8 cellular contexts compared by ENCODE assay signal in the genomic region with DNA sequence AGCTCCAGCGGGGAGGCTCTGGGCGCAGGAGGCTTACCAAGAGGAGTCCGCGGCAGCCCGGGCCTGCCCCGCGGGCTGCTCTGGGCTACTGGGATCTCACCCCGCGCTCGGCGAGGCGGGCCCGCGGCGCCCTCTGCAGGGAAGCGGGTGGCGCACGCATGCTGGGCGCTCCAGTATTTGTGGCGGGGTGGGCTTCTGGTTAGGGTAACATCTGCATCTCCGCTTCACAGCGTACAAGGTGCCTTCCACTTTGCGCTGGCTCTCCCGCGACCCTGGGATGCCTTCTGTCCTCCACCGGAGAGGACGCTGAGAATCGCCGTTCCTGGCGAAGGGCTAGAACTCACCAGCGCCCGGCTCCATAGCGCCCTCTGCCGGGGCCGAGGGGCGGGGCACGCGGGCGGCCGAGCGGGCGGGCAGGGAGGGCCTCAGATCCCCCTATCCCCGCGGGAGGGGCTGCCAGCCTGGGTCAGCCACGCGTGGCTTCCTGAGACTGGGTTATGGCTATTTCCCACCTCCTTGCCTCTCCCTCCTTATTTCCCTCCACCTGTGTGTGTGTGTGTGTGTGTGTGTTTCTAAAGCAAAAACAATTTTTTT. TPM values are rescaled to one million over a fixed set of nuclear protein-coding genes. Genes with fewer than 3 reads are reported as not detected.
A peak's percentile ranks its signal among the peaks of the same experiment; 100 is the strongest.
DNase-seq lines count a peak whose midpoint lies in the region; ATAC-seq and TF ChIP-seq lines count a peak whose summit lies in the region.

No MANE protein-coding gene starts in this region.

- H3K27me3 ChIP-seq in HUES6 (ENCODE audit: control insufficient read depth, insufficient read depth, low read length): no peaks in the 10 kb centered on the region
- H3K27me3 ChIP-seq in OCI-LY1 (ENCODE audit: insufficient read depth, low read length): no peaks in the 10 kb centered on the region
- H3K27me3 ChIP-seq in esophagus squamous epithelium: peaks cover 0 to 7% (median 0%) of the 10 kb centered on the region in 4 donors

- H3K9ac ChIP-seq in HUES6 (ENCODE audit: low read length) (peak overlapping the region; percentile 70), OCI-LY1 (ENCODE audit: low read length) (peak overlapping the region; percentile 59)

- 0 out of 2 replicates have a peak overlapping the region, but pooled peaks have one; percentile 13 for H2AFZ ChIP-seq in OCI-LY1 (ENCODE audit: low read length)

- no peak for TF ChIP-seq POLR2A in esophagus squamous epithelium (IDR thresholded peaks at IDR 0.05)

- DNase-seq in D341Med (ENCODE audit: low spot score): peak; percentile 94
- DNase-seq in activated T-cell treated with anti-CD3 and anti-CD28 coated beads for 48 hours (ENCODE audit: low read depth): peak; percentile 82
- DNase-seq in esophagus squamous epithelium (lab: John Stamatoyannopoulos, UW): no peak
- peak; percentile 79 for DNase-seq in myocyte (ENCODE audit: low read depth)
- DNase-seq in stimulated activated CD8-positive, alpha-beta memory T cell treated with anti-CD3 and anti-CD28 coated beads, Interleukin-7, amount 100 ng/mL, for 48 hours (ENCODE audit: extremely low read depth in 1 of 2, low read depth in 1 of 2): peak; percentile 64 to 67

- H3K27ac ChIP-seq in HUES6 (ENCODE audit: low read depth, low read length) (no peak overlapping the region), OCI-LY1 (ENCODE audit: low read depth, low read length, poor library complexity, severe bottlenecking) (no peak overlapping the region), esophagus squamous epithelium (peak overlapping the region; percentile 41 to 72 (median 58))

- no peaks in the 10 kb centered on the region for H3K79me2 ChIP-seq in OCI-LY1 (ENCODE audit: insufficient read depth, low read length)

- H3K9me3 ChIP-seq in HUES6 (ENCODE audit: control insufficient read depth, insufficient read depth, low read depth, low read length) (no peaks in the 10 kb centered on the region), OCI-LY1 (ENCODE audit: low read length) (no peaks in the 10 kb centered on the region), esophagus squamous epithelium (no peaks in the 10 kb centered on the region)

- WGBS in esophagus squamous epithelium, 2 donors: 0 to 2% methylated on average over 9 to 16 of the region's 46 CpGs

- H3K4me1 ChIP-seq in HUES6 (ENCODE audit: control insufficient read depth, insufficient read depth, low read length): peaks cover 4% of the 10 kb centered on the region
- peaks cover 16% of the 10 kb centered on the region for H3K4me1 ChIP-seq in OCI-LY1 (ENCODE audit: insufficient read depth, low read length, severe bottlenecking)
- H3K4me1 ChIP-seq in esophagus squamous epithelium: peaks cover 4 to 24% (median 16%) of the 10 kb centered on the region in 3 donors

- H3K36me3 ChIP-seq in HUES6 (ENCODE audit: control insufficient read depth, insufficient read depth, low read length): no peaks in the 10 kb centered on the region
- H3K36me3 ChIP-seq in OCI-LY1 (ENCODE audit: insufficient read depth, low read length): no peaks in the 10 kb centered on the region
- no peaks in the 10 kb centered on the region for H3K36me3 ChIP-seq in esophagus squamous epithelium

- H3F3A ChIP-seq in OCI-LY1 (ENCODE audit: insufficient read depth, low read length): no peaks in the 10 kb centered on the region

- peak overlapping the region; percentile 61 for H3K4me2 ChIP-seq in OCI-LY1 (ENCODE audit: low read length)

- peak; percentile 93 for ATAC-seq in GM21447 (IDR thresholded peaks at IDR 0.05; ENCODE audit: unreplicated experiment)

- intact Hi-C loops in esophagus squamous epithelium (cut with DNase I): loop anchor here (10.0 kb wide), 1 partner anchor 486 kb away; no protein-coding TSS in a partner anchor

- H3K9me2 ChIP-seq in OCI-LY1 (ENCODE audit: low read depth, low read length): no peaks in the 10 kb centered on the region

- no peaks in the 10 kb centered on the region for H4K20me1 ChIP-seq in OCI-LY1 (ENCODE audit: insufficient read depth, low read length)

- TF ChIP-seq CTCF in OCI-LY1 (IDR thresholded peaks at IDR 0.05; ENCODE audit: low read length) (peak; percentile 99), esophagus squamous epithelium (IDR thresholded peaks at IDR 0.05) (peak; percentile 76 to 97 (median 88))

- peak overlapping the region; percentile 74 for H3K4me3 ChIP-seq in HUES6 (ENCODE audit: low read depth, low read length)
- H3K4me3 ChIP-seq in OCI-LY1 (ENCODE audit: low read depth, low read length, poor library complexity, severe bottlenecking): peak overlapping the region; percentile 65
- peak overlapping the region; percentile 39 to 75 (median 56) for H3K4me3 ChIP-seq in esophagus squamous epithelium

RNA-seq across cellular contexts. Expression of a gene that starts 46.6 kb away (rescaled TPM):
- total RNA-seq in esophagus squamous epithelium: 10 to 100 TPM in 2 of 4 donors, 1 to 10 TPM in 2; 4.9 to 12.0 (median 10.3) TPM
- 9.5 and 10.2 TPM in 2 replicates for total RNA-seq in myocyte
- 14.2 TPM for polyA plus RNA-seq in myocyte (2012)

Comparison
In these comparisons a context has a peak if more than half of its experiments do, and no peak if none do; other contexts are left out.
1. H3K27ac ChIP-seq: peak in esophagus squamous epithelium (4 of 4); none in HUES6 (single experiment) and OCI-LY1 (single experiment).
2. Peak in every context shown above with its lines, with median percentiles within 50 percentile points of each other: H3K4me3 ChIP-seq.